1 cellular context compared by ENCODE assay signal in genomic region chr6:26514984-26515383, GRCh38.
TF ChIP-seq lines count a peak whose summit lies in the region.

No MANE protein-coding gene starts in this region.

TF ChIP-seq in HepG2, 621 proteins besides CTCF, POLR2A, EP300 and RAD21 (continued from another document and continues in another):
- TF ChIP-seq ZBTB2 (CRISPR knock-in tag; IDR thresholded peaks at IDR 0.05; ENCODE audit: low read depth), result no peak
- TF ChIP-seq RELA (CRISPR knock-in tag; IDR thresholded peaks at IDR 0.05), result no peak
- no peak for TF ChIP-seq BORCS8-MEF2B (CRISPR knock-in tag; IDR thresholded peaks at IDR 0.05)
- TF ChIP-seq HMGA1 (CRISPR knock-in tag; conservative IDR thresholded peaks at IDR 0.05), result no peak
- TF ChIP-seq ZNF564 (CRISPR knock-in tag; IDR thresholded peaks at IDR 0.05), result no peak
- TF ChIP-seq POLR2G (IDR thresholded peaks at IDR 0.05; ENCODE audit: low read depth, low read length), result no peak
- peak; percentile 83 for TF ChIP-seq TEAD3 (CRISPR knock-in tag; optimal IDR thresholded peaks at IDR 0.05; ENCODE audit: borderline replicate concordance)
- 0 out of 2 replicates have a peak, but pooled peaks have one; percentile 19 for TF ChIP-seq ARNTL (CRISPR knock-in tag; IDR thresholded peaks at IDR 0.05)
- no peak for TF ChIP-seq SMARCC2 (IDR thresholded peaks at IDR 0.05)
- no peak for TF ChIP-seq ZBTB4 (CRISPR knock-in tag; IDR thresholded peaks at IDR 0.05; ENCODE audit: borderline replicate concordance)
- peak; percentile 5; the same call in 1 of the 2 replicates for TF ChIP-seq TAF1 (CRISPR knock-in tag; IDR thresholded peaks at IDR 0.05)
- no peak for TF ChIP-seq REL (CRISPR knock-in tag; conservative IDR thresholded peaks at IDR 0.05)
- TF ChIP-seq PAX8 (CRISPR knock-in tag; IDR thresholded peaks at IDR 0.05; ENCODE audit: borderline replicate concordance), result no peak
- no peak for TF ChIP-seq CSRNP1 (CRISPR knock-in tag; IDR thresholded peaks at IDR 0.05)
- no peak for TF ChIP-seq ZNF367 (CRISPR knock-in tag; IDR thresholded peaks at IDR 0.05; ENCODE audit: borderline replicate concordance)
- TF ChIP-seq EED (CRISPR knock-in tag; IDR thresholded peaks at IDR 0.05), result no peak
- peak; percentile 65 for TF ChIP-seq ZNF792 (CRISPR knock-in tag; IDR thresholded peaks at IDR 0.05)
- no peak for TF ChIP-seq ZNF784 (CRISPR knock-in tag; IDR thresholded peaks at IDR 0.05; ENCODE audit: borderline replicate concordance)
- no peak for TF ChIP-seq ZNF337 (CRISPR knock-in tag; IDR thresholded peaks at IDR 0.05; ENCODE audit: borderline replicate concordance, low read depth)
- no peak for TF ChIP-seq TBP (CRISPR knock-in tag; IDR thresholded peaks at IDR 0.05)
- no peak for TF ChIP-seq ZHX2 (IDR thresholded peaks at IDR 0.05; ENCODE audit: low read depth)
- TF ChIP-seq ZHX2 (CRISPR knock-in tag; IDR thresholded peaks at IDR 0.05; ENCODE audit: borderline replicate concordance), result no peak
- TF ChIP-seq SALL1 (CRISPR knock-in tag; IDR thresholded peaks at IDR 0.05), result peak; percentile 47; the same call in 1 of the 2 replicates
- no peak for TF ChIP-seq SOX6 (IDR thresholded peaks at IDR 0.05)
- peak; percentile 80 for TF ChIP-seq SOX6 (CRISPR knock-in tag; IDR thresholded peaks at IDR 0.05)
- TF ChIP-seq THAP7 (CRISPR knock-in tag; IDR thresholded peaks at IDR 0.05), result no peak
- TF ChIP-seq LRRFIP1 (CRISPR knock-in tag; conservative IDR thresholded peaks at IDR 0.05), result no peak
- TF ChIP-seq MEIS1 (CRISPR knock-in tag; IDR thresholded peaks at IDR 0.05; ENCODE audit: borderline replicate concordance), result 0 out of 2 replicates have a peak, but pooled peaks have one; percentile 29
- peak; percentile 52; the same call in 1 of the 2 replicates for TF ChIP-seq REPIN1 (CRISPR knock-in tag; IDR thresholded peaks at IDR 0.05; ENCODE audit: borderline replicate concordance, low read depth)
- TF ChIP-seq BCL3 (CRISPR knock-in tag; IDR thresholded peaks at IDR 0.05), result no peak
- TF ChIP-seq ZNF552 (CRISPR knock-in tag; IDR thresholded peaks at IDR 0.05; ENCODE audit: borderline replicate concordance), result no peak
- no peak for TF ChIP-seq NFAT5 (CRISPR knock-in tag; IDR thresholded peaks at IDR 0.05)
- no peak for TF ChIP-seq ZFYVE20 (CRISPR knock-in tag; IDR thresholded peaks at IDR 0.05; ENCODE audit: borderline replicate concordance, low read depth)
